Comparison of ENCODE assay signal across 11 cellular contexts in the genomic region with DNA sequence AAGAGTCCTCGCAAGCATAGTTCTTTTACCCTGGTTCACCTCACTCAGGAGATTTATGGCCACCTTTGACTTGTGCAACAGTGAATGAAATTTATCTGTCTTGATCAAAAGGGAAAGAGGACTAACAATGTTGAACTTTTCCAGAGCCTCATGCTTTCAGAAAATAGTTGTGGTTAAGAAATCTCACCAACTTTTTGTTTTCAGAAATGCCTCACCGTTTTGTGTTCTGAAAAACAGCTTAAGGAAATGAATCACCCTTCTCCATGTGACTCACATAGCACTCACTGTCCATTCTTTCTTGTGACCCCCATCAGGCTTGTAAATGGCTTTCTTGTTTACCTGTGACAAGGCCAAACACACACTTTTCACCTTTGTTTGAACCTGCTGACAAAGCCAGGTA.
DNase-seq lines count a peak whose midpoint lies in the region; ATAC-seq, FAIRE-seq and TF ChIP-seq lines count a peak whose summit lies in the region.
"Had no signal": no experiment of that assay in that cellular context is flagged by ENCODE, and none has a peak within 500 bp of the region (broad histone marks: within the 10 kb centered on the region; RNA-seq: fewer than 3 reads in every experiment).

No MANE protein-coding gene starts in this region.

- CTCF ChIA-PET in endothelial cell of umbilical vein (lab: Charles Lee) = interaction anchor here (1.1 to 2.5 kb wide), 8 partner anchors 11 to 450 kb away, joined by 3 to 28 read pairs (median 4); a partner anchor contains a TSS

- H3K36me3 ChIP-seq in BLaER1 treated with 17β-estradiol and CSF1 and Interleukin-3, amounts not matched to agents 10 nM and 100 nM = no peaks in the 10 kb centered on the region
- H3K36me3 ChIP-seq in KMS-11 (ENCODE audit: insufficient read depth) (no peaks in the 10 kb centered on the region), endothelial cell of umbilical vein (ENCODE audit: control insufficient read depth in 2 of 2, extremely low read depth in 1 of 2, insufficient read depth in 2 of 2, low read length in 2 of 2) (no peaks in the 10 kb centered on the region), SJCRH30 (no peaks in the 10 kb centered on the region)
- H3K36me3 ChIP-seq: gastrocnemius medialis, upper lobe of left lung had no signal

- H3K4me3 ChIP-seq in BLaER1 treated with 17β-estradiol and CSF1 and Interleukin-3, amounts not matched to agents 10 nM and 100 nM = no peak overlapping the region
- H3K4me3 ChIP-seq in KMS-11 (IDR thresholded peaks at IDR 0.05; ENCODE audit: insufficient read depth, low read depth, low read length) (no peak overlapping the region), endothelial cell of umbilical vein (replicated peaks in 1 of 3; ENCODE audit: insufficient read depth in 1 of 3, low read depth in 1 of 3, low read length in 3 of 3) (no peak overlapping the region), SJCRH30 (no peak overlapping the region)
- H3K4me3 ChIP-seq: gastrocnemius medialis, upper lobe of left lung had no signal

- FAIRE-seq in endothelial cell of umbilical vein (lab: Jason Lieb, UNC) = peak; percentile 65
- FAIRE-seq: H1 had no signal

- peak overlapping the region in 6 of 11 experiments; percentile 26 to 76 (median 51); a peak in 9 of 22 replicates for H3K27ac ChIP-seq in BLaER1 treated with 17β-estradiol and CSF1 and Interleukin-3, amounts not matched to agents 10 nM and 100 nM
- H3K27ac ChIP-seq in KMS-11 (peak overlapping the region; percentile 56), endothelial cell of umbilical vein (ENCODE audit: insufficient read depth, low read depth, low read length) (peak overlapping the region; percentile 82), SJCRH30 (no peak overlapping the region)
- H3K27ac ChIP-seq: upper lobe of left lung had no signal

- TF ChIP-seq POLR2A in endothelial cell of umbilical vein (IDR thresholded peaks at IDR 0.05; ENCODE audit: low read depth, low read length) = peak; percentile 31

- peak overlapping the region in 2 of 11 experiments; percentile 24 to 57; a peak in 3 of 22 replicates for H3K9ac ChIP-seq in BLaER1 treated with 17β-estradiol and CSF1 and Interleukin-3, amounts not matched to agents 10 nM and 100 nM
- no peak overlapping the region for H3K9ac ChIP-seq in KMS-11
- peak overlapping the region; percentile 5 for H3K9ac ChIP-seq in endothelial cell of umbilical vein (replicated peaks; ENCODE audit: extremely low read depth, insufficient read depth, low read length)

- H4K20me1 ChIP-seq in BLaER1 treated with 17β-estradiol and CSF1 and Interleukin-3, amounts not matched to agents 10 nM and 100 nM = no peaks in the 10 kb centered on the region
- H4K20me1 ChIP-seq in KMS-11 (ENCODE audit: insufficient read depth) = no peaks in the 10 kb centered on the region
- no peaks in the 10 kb centered on the region for H4K20me1 ChIP-seq in endothelial cell of umbilical vein (replicated peaks; ENCODE audit: control insufficient read depth, extremely low read depth, insufficient read depth, low read length)

- TF ChIP-seq CTCF in KMS-11 (conservative IDR thresholded peaks at IDR 0.05; ENCODE audit: low read depth, low read length) = no peak
- no peak for TF ChIP-seq CTCF in endothelial cell of umbilical vein (IDR thresholded peaks at IDR 0.05; ENCODE audit: extremely low read depth in 1 of 2, insufficient read depth in 1 of 2, low read depth in 1 of 2, low read length in 2 of 2)

- peak; percentile 96 for DNase-seq in endothelial cell of umbilical vein (ENCODE audit: low read depth, low spot score)
- no peak for DNase-seq in stimulated activated naive CD8-positive, alpha-beta T cell treated with anti-CD3 and anti-CD28 coated beads, Interleukin-15, Interleukin-2, amounts not matched to agents 100 U/mL and 50 U/mL, for 24 hours
- DNase-seq in NCI-H2196 (lab: John Stamatoyannopoulos, UW; ENCODE audit: unreplicated experiment) = no peak
- DNase-seq in SJCRH30 = no peak
- DNase-seq in NCI-H2107 (lab: John Stamatoyannopoulos, UW) = no peak
- DNase-seq: gastrocnemius medialis, upper lobe of left lung had no signal

- dilution Hi-C loops in endothelial cell of umbilical vein (cut with MboI; ENCODE audit: extremely low pct_ligation_motif_present, low sequenced_read_pairs) = no loop called here

- POLR2A ChIA-PET in endothelial cell of umbilical vein (lab: Charles Lee) = interaction anchor here (0.6 kb wide), 1 partner anchor 617 kb away, joined by 3 read pairs; no protein-coding TSS in a partner anchor

- no TSS peak for BruUV-seq in endothelial cell of umbilical vein (replicated peaks; lab: Mats Ljungman, UMichigan)

- peak overlapping the region in 8 of 11 experiments; percentile 15 to 67 (median 46); a peak in 14 of 22 replicates for H3K4me2 ChIP-seq in BLaER1 treated with 17β-estradiol and CSF1 and Interleukin-3, amounts not matched to agents 10 nM and 100 nM
- H3K4me2 ChIP-seq in KMS-11 (peak overlapping the region; percentile 53), endothelial cell of umbilical vein (ENCODE audit: insufficient read depth, low read length) (peak overlapping the region; percentile 6)

- H3K4me1 ChIP-seq in BLaER1 treated with 17β-estradiol and CSF1 and Interleukin-3, amounts not matched to agents 10 nM and 100 nM = peaks cover 0 to 24% (median 13%) of the 10 kb centered on the region in 10 experiments; a peak in 15 of 20 replicates
- H3K4me1 ChIP-seq in KMS-11 (ENCODE audit: low read depth, poor library complexity, severe bottlenecking) (peaks cover 64% of the 10 kb centered on the region), endothelial cell of umbilical vein (ENCODE audit: control insufficient read depth, extremely low read depth, insufficient read depth, low read length) (peaks cover 32% of the 10 kb centered on the region), SJCRH30 (no peaks in the 10 kb centered on the region)
- H3K4me1 ChIP-seq: gastrocnemius medialis, upper lobe of left lung had no signal

- H3K27me3 ChIP-seq in BLaER1 treated with 17β-estradiol and CSF1 and Interleukin-3, amounts not matched to agents 10 nM and 100 nM = no peaks in the 10 kb centered on the region
- H3K27me3 ChIP-seq in KMS-11 (ENCODE audit: insufficient read depth, low read depth) = no peaks in the 10 kb centered on the region
- H3K27me3 ChIP-seq in endothelial cell of umbilical vein (ENCODE audit: control insufficient read depth in 2 of 2, insufficient read depth in 2 of 2, low read length in 2 of 2) = no peaks in the 10 kb centered on the region
- H3K27me3 ChIP-seq in SJCRH30 = no peaks in the 10 kb centered on the region
- H3K27me3 ChIP-seq: gastrocnemius medialis, upper lobe of left lung had no signal

- H3K9me3 ChIP-seq in BLaER1 treated with 17β-estradiol and CSF1 and Interleukin-3, amounts not matched to agents 10 nM and 100 nM (replicated peaks in 1 of 11) = peaks cover 0 to 9% (median 7%) of the 10 kb centered on the region in 11 experiments; a peak in 13 of 22 replicates
- H3K9me3 ChIP-seq in endothelial cell of umbilical vein (replicated peaks; ENCODE audit: control insufficient read depth, insufficient read depth, low read length) = no peaks in the 10 kb centered on the region
- no peaks in the 10 kb centered on the region for H3K9me3 ChIP-seq in SJCRH30 (replicated peaks)
- H3K9me3 ChIP-seq: gastrocnemius medialis, upper lobe of left lung had no signal

- peak; percentile 54 for ATAC-seq in GM21526 (IDR thresholded peaks at IDR 0.05; ENCODE audit: low FRiP score, unreplicated experiment)
- ATAC-seq in stimulated activated naive CD8-positive, alpha-beta T cell treated with anti-CD3 and anti-CD28 coated beads, Interleukin-15, Interleukin-2, amounts not matched to agents 100 U/mL and 50 U/mL, for 24 hours = peak; percentile 92

- H3K79me2 ChIP-seq in KMS-11 (ENCODE audit: insufficient read depth, low read depth) (no peaks in the 10 kb centered on the region), endothelial cell of umbilical vein (ENCODE audit: control insufficient read depth, insufficient read depth, low read length) (no peaks in the 10 kb centered on the region)

- intact Hi-C loops in endothelial cell of umbilical vein (cut with micrococcal nuclease) = loop anchor here (1.0 to 10.0 kb wide), 7 partner anchors 14 to 740 kb away; a partner anchor contains a TSS

- H2AFZ ChIP-seq in KMS-11 (ENCODE audit: low read depth) = peak overlapping the region; percentile 6; the same call in 1 of the 2 replicates
- no peak overlapping the region for H2AFZ ChIP-seq in endothelial cell of umbilical vein (ENCODE audit: low read depth, low read length)

- no peaks in the 10 kb centered on the region for H3K9me1 ChIP-seq in endothelial cell of umbilical vein (replicated peaks; ENCODE audit: control insufficient read depth, extremely low read depth, insufficient read depth, low read length)

TF ChIP-seq in endothelial cell of umbilical vein, 7 proteins besides CTCF, POLR2A, EP300 and RAD21:
- TF ChIP-seq JUN (IDR thresholded peaks at IDR 0.05; ENCODE audit: borderline replicate concordance, insufficient read depth, insufficient read length, low read depth) = peak; percentile 99
- TF ChIP-seq MYC (IDR thresholded peaks at IDR 0.05; ENCODE audit: low read depth, low read length) = no peak
- peak; percentile 81 for TF ChIP-seq POLR2AphosphoS5 (IDR thresholded peaks at IDR 0.05; ENCODE audit: insufficient read depth, low read depth, low read length)
- TF ChIP-seq FOS (IDR thresholded peaks at IDR 0.05; ENCODE audit: borderline replicate concordance, insufficient read depth, low read length) = peak; percentile 99
- peak; percentile 96 for TF ChIP-seq GATA2 (IDR thresholded peaks at IDR 0.05; ENCODE audit: insufficient read depth, insufficient read length, low read depth, low read length)
- TF ChIP-seq, protein P1, sequence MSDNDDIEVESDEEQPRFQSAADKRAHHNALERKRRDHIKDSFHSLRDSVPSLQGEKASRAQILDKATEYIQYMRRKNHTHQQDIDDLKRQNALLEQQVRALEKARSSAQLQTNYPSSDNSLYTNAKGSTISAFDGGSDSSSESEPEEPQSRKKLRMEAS (IDR thresholded peaks at IDR 0.05; ENCODE audit: insufficient read depth, insufficient read length) = no peak
- TF ChIP-seq EZH2 (IDR thresholded peaks at IDR 0.05; ENCODE audit: borderline replicate concordance, low read depth, low read length, severe bottlenecking) = no peak
